ENCODE assay signal across 1 cellular context in the genomic region with DNA sequence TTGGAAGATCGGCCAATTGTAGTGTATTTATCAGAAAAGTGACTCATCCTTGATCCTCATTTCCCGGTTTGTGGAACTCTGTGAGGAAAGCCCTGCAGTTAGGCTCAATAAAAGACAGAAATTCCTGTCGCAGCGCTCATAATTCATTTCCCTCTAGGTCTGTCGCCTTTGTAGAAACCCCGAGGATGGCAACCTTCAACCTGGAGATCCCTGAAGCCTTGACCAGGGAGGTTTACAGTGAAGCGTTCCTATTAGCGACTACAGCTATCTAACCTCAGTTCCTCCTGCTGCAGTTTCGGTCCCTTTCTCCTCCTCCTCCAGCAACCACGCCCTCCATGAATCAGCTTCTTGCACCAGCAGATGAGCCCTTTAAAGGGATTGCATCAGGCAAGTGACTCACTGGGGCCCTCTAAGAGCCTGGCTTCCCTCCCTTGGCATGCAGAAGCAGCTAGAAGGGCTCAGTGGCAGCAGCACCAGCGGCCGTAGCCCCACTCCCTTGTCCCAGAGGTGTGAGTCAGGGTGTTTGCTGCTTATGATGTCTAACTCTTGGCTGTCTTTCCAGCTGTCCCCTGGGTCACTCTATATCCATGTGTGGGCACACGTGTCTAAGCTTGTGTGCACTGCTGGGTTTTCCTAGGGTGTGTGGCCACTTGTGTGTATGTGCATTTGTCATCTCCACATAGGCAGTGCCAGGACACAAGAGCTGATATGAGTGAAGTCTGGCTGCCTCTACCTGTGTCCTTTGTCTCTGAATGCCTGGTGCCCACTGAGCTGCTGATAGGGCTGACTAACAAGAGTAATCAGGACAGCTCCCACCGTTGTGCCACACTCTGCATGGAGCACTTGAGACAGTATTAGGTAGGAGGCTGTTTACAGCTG.
TF ChIP-seq lines count a peak whose summit lies in the region.

No MANE protein-coding gene starts in this region.

TF ChIP-seq in HepG2, 621 proteins besides CTCF, POLR2A, EP300 and RAD21 (continued from another document and continues in another):
- TF ChIP-seq, protein P1, sequence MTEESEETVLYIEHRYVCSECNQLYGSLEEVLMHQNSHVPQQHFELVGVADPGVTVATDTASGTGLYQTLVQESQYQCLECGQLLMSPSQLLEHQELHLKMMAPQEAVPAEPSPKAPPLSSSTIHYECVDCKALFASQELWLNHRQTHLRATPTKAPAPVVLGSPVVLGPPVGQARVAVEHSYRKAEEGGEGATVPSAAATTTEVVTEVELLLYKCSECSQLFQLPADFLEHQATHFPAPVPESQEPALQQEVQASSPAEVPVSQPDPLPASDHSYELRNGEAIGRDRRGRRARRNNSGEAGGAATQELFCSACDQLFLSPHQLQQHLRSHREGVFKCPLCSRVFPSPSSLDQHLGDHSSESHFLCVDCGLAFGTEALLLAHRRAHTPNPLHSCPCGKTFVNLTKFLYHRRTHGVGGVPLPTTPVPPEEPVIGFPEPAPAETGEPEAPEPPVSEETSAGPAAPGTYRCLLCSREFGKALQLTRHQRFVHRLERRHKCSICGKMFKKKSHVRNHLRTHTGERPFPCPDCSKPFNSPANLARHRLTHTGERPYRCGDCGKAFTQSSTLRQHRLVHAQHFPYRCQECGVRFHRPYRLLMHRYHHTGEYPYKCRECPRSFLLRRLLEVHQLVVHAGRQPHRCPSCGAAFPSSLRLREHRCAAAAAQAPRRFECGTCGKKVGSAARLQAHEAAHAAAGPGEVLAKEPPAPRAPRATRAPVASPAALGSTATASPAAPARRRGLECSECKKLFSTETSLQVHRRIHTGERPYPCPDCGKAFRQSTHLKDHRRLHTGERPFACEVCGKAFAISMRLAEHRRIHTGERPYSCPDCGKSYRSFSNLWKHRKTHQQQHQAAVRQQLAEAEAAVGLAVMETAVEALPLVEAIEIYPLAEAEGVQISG (CRISPR knock-in tag; IDR thresholded peaks at IDR 0.05), result peak; percentile 30; the same call in 1 of the 2 replicates
- TF ChIP-seq ZNF558 (CRISPR knock-in tag; IDR thresholded peaks at IDR 0.05; ENCODE audit: borderline replicate concordance), result no peak
- peak; percentile 55; the same call in 1 of the 2 replicates for TF ChIP-seq KDM5A (IDR thresholded peaks at IDR 0.05; ENCODE audit: borderline replicate concordance, low read length)
- TF ChIP-seq, protein P2, sequence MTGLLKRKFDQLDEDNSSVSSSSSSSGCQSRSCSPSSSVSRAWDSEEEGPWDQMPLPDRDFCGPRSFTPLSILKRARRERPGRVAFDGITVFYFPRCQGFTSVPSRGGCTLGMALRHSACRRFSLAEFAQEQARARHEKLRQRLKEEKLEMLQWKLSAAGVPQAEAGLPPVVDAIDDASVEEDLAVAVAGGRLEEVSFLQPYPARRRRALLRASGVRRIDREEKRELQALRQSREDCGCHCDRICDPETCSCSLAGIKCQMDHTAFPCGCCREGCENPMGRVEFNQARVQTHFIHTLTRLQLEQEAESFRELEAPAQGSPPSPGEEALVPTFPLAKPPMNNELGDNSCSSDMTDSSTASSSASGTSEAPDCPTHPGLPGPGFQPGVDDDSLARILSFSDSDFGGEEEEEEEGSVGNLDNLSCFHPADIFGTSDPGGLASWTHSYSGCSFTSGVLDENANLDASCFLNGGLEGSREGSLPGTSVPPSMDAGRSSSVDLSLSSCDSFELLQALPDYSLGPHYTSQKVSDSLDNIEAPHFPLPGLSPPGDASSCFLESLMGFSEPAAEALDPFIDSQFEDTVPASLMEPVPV (CRISPR knock-in tag; IDR thresholded peaks at IDR 0.05), result no peak; the same call in 1 of the 2 replicates
- no peak for TF ChIP-seq RELA (CRISPR knock-in tag; IDR thresholded peaks at IDR 0.05)
- TF ChIP-seq ZMAT3 (CRISPR knock-in tag; conservative IDR thresholded peaks at IDR 0.05), result no peak; the same call in 1 of the 2 replicates
- TF ChIP-seq, protein P3, sequence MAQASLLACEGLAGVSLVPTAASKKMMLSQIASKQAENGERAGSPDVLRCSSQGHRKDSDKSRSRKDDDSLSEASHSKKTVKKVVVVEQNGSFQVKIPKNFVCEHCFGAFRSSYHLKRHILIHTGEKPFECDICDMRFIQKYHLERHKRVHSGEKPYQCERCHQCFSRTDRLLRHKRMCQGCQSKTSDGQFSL (CRISPR knock-in tag; IDR thresholded peaks at IDR 0.05), result no peak
- TF ChIP-seq, protein P4, sequence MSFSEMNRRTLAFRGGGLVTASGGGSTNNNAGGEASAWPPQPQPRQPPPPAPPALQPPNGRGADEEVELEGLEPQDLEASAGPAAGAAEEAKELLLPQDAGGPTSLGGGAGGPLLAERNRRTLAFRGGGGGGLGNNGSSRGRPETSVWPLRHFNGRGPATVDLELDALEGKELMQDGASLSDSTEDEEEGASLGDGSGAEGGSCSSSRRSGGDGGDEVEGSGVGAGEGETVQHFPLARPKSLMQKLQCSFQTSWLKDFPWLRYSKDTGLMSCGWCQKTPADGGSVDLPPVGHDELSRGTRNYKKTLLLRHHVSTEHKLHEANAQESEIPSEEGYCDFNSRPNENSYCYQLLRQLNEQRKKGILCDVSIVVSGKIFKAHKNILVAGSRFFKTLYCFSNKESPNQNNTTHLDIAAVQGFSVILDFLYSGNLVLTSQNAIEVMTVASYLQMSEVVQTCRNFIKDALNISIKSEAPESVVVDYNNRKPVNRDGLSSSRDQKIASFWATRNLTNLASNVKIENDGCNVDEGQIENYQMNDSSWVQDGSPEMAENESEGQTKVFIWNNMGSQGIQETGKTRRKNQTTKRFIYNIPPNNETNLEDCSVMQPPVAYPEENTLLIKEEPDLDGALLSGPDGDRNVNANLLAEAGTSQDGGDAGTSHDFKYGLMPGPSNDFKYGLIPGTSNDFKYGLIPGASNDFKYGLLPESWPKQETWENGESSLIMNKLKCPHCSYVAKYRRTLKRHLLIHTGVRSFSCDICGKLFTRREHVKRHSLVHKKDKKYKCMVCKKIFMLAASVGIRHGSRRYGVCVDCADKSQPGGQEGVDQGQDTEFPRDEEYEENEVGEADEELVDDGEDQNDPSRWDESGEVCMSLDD (CRISPR knock-in tag; IDR thresholded peaks at IDR 0.05; ENCODE audit: borderline replicate concordance), result no peak
- peak; percentile 77; the same call in 1 of the 2 replicates for TF ChIP-seq ARID2 (CRISPR knock-in tag; IDR thresholded peaks at IDR 0.05; ENCODE audit: borderline replicate concordance)
- TF ChIP-seq ZNF543 (CRISPR knock-in tag; IDR thresholded peaks at IDR 0.05), result peak; percentile 46; the same call in 1 of the 2 replicates
- no peak for TF ChIP-seq KLF15 (CRISPR knock-in tag; IDR thresholded peaks at IDR 0.05; ENCODE audit: borderline replicate concordance)
- TF ChIP-seq RFXANK (CRISPR knock-in tag; IDR thresholded peaks at IDR 0.05), result no peak
- TF ChIP-seq ZFX (CRISPR knock-in tag; IDR thresholded peaks at IDR 0.05; ENCODE audit: low read depth), result peak; percentile 62
- no peak for TF ChIP-seq EHMT2 (IDR thresholded peaks at IDR 0.05; ENCODE audit: borderline replicate concordance, low read depth, low read length)
- TF ChIP-seq CHD4 (IDR thresholded peaks at IDR 0.05; ENCODE audit: borderline replicate concordance, low read length), result peak; percentile 35; the same call in 1 of the 2 replicates
- peak; percentile 88; the same call in 1 of the 2 replicates for TF ChIP-seq GZF1 (CRISPR knock-in tag; IDR thresholded peaks at IDR 0.05)
- TF ChIP-seq ZNF550 (CRISPR knock-in tag; IDR thresholded peaks at IDR 0.05; ENCODE audit: borderline replicate concordance), result no peak
- TF ChIP-seq, protein P5, sequence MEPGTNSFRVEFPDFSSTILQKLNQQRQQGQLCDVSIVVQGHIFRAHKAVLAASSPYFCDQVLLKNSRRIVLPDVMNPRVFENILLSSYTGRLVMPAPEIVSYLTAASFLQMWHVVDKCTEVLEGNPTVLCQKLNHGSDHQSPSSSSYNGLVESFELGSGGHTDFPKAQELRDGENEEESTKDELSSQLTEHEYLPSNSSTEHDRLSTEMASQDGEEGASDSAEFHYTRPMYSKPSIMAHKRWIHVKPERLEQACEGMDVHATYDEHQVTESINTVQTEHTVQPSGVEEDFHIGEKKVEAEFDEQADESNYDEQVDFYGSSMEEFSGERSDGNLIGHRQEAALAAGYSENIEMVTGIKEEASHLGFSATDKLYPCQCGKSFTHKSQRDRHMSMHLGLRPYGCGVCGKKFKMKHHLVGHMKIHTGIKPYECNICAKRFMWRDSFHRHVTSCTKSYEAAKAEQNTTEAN (CRISPR knock-in tag; conservative IDR thresholded peaks at IDR 0.05), result peak; percentile 54; the same call in 1 of the 2 replicates
- TF ChIP-seq, protein P6, sequence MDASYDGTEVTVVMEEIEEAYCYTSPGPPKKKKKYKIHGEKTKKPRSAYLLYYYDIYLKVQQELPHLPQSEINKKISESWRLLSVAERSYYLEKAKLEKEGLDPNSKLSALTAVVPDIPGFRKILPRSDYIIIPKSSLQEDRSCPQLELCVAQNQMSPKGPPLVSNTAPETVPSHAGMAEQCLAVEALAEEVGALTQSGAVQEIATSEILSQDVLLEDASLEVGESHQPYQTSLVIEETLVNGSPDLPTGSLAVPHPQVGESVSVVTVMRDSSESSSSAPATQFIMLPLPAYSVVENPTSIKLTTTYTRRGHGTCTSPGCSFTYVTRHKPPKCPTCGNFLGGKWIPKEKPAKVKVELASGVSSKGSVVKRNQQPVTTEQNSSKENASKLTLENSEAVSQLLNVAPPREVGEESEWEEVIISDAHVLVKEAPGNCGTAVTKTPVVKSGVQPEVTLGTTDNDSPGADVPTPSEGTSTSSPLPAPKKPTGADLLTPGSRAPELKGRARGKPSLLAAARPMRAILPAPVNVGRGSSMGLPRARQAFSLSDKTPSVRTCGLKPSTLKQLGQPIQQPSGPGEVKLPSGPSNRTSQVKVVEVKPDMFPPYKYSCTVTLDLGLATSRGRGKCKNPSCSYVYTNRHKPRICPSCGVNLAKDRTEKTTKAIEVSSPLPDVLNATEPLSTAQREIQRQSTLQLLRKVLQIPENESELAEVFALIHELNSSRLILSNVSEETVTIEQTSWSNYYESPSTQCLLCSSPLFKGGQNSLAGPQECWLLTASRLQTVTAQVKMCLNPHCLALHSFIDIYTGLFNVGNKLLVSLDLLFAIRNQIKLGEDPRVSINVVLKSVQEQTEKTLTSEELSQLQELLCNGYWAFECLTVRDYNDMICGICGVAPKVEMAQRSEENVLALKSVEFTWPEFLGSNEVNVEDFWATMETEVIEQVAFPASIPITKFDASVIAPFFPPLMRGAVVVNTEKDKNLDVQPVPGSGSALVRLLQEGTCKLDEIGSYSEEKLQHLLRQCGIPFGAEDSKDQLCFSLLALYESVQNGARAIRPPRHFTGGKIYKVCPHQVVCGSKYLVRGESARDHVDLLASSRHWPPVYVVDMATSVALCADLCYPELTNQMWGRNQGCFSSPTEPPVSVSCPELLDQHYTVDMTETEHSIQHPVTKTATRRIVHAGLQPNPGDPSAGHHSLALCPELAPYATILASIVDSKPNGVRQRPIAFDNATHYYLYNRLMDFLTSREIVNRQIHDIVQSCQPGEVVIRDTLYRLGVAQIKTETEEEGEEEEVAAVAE (CRISPR knock-in tag; IDR thresholded peaks at IDR 0.05; ENCODE audit: borderline replicate concordance), result peak; percentile 13
- TF ChIP-seq ZNF225 (CRISPR knock-in tag; IDR thresholded peaks at IDR 0.05), result no peak
- TF ChIP-seq ZNF354B (CRISPR knock-in tag; IDR thresholded peaks at IDR 0.05), result no peak
- no peak; the same call in 1 of the 2 replicates for TF ChIP-seq ZNF556 (CRISPR knock-in tag; IDR thresholded peaks at IDR 0.05; ENCODE audit: borderline replicate concordance)
- TF ChIP-seq, protein P7, sequence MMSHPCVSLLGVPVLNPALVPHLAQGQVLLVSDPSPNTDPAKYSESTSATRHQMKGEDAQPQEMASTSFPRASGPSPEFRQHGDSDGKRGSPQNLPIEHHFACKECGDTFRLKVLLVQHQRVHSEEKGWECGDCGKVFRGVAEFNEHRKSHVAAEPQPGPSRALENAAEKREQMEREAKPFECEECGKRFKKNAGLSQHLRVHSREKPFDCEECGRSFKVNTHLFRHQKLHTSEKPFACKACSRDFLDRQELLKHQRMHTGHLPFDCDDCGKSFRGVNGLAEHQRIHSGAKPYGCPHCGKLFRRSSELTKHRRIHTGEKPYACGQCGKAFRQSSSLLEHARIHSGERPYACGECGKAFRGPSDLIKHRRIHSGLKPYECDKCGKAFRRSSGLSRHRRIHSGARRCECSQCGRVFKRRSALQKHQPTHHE (CRISPR knock-in tag; IDR thresholded peaks at IDR 0.05; ENCODE audit: borderline replicate concordance), result no peak
- TF ChIP-seq ZNF546 (CRISPR knock-in tag; conservative IDR thresholded peaks at IDR 0.05), result no peak
- TF ChIP-seq, protein P8, sequence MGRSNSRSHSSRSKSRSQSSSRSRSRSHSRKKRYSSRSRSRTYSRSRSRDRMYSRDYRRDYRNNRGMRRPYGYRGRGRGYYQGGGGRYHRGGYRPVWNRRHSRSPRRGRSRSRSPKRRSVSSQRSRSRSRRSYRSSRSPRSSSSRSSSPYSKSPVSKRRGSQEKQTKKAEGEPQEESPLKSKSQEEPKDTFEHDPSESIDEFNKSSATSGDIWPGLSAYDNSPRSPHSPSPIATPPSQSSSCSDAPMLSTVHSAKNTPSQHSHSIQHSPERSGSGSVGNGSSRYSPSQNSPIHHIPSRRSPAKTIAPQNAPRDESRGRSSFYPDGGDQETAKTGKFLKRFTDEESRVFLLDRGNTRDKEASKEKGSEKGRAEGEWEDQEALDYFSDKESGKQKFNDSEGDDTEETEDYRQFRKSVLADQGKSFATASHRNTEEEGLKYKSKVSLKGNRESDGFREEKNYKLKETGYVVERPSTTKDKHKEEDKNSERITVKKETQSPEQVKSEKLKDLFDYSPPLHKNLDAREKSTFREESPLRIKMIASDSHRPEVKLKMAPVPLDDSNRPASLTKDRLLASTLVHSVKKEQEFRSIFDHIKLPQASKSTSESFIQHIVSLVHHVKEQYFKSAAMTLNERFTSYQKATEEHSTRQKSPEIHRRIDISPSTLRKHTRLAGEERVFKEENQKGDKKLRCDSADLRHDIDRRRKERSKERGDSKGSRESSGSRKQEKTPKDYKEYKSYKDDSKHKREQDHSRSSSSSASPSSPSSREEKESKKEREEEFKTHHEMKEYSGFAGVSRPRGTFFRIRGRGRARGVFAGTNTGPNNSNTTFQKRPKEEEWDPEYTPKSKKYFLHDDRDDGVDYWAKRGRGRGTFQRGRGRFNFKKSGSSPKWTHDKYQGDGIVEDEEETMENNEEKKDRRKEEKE (IDR thresholded peaks at IDR 0.05), result no peak
- no peak for TF ChIP-seq HDAC6 (IDR thresholded peaks at IDR 0.05; ENCODE audit: low read depth, low read length)
- no peak for TF ChIP-seq ZNF749 (CRISPR knock-in tag; IDR thresholded peaks at IDR 0.05; ENCODE audit: borderline replicate concordance)
- TF ChIP-seq, protein P9, sequence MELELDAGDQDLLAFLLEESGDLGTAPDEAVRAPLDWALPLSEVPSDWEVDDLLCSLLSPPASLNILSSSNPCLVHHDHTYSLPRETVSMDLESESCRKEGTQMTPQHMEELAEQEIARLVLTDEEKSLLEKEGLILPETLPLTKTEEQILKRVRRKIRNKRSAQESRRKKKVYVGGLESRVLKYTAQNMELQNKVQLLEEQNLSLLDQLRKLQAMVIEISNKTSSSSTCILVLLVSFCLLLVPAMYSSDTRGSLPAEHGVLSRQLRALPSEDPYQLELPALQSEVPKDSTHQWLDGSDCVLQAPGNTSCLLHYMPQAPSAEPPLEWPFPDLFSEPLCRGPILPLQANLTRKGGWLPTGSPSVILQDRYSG (CRISPR knock-in tag; IDR thresholded peaks at IDR 0.05), result no peak
- 0 out of 2 replicates have a peak, but pooled peaks have one; percentile 12 for TF ChIP-seq ZNF264 (CRISPR knock-in tag; IDR thresholded peaks at IDR 0.05)
- TF ChIP-seq ZSCAN30 (CRISPR knock-in tag; IDR thresholded peaks at IDR 0.05), result no peak
